In genomic region chr10:77687621-77688020, GRCh38 we compare ENCODE assay signal across 24 cellular contexts. TPM values are rescaled to one million over a fixed set of nuclear protein-coding genes. Genes with fewer than 3 reads are reported as not detected.
"Had no signal": no experiment of that assay in that cellular context is flagged by ENCODE, and none has a peak within 500 bp of the region (broad histone marks: within the 10 kb centered on the region; RNA-seq: fewer than 3 reads in every experiment).

No MANE protein-coding gene starts in this region.

- DNase-seq: activated CD4-positive, alpha-beta T cell treated with anti-CD3 and anti-CD28 coated beads, Interleukin-2, amount 10 ng/mL, durations not matched to agents 24 days and 14 days; activated CD8-positive, alpha-beta T cell treated with anti-CD3 and anti-CD28 coated beads, Interleukin-2, amount 10 ng/mL, durations not matched to agents 7 days and 5 days; activated effector memory CD4-positive, alpha-beta T cell treated with Interleukin-2 at 50 U/mL for 16 hours; activated naive CD4-positive, alpha-beta T cell treated with anti-CD3 and anti-CD28 coated beads, Interleukin-2, amount 10 ng/mL, durations not matched to agents 7 days and 5 days; activated naive CD8-positive, alpha-beta T cell treated with anti-CD3 and anti-CD28 coated beads, Interleukin-2, amount 50 U/mL, for 24 hours; activated T-cell treated with anti-CD3 and anti-CD28 coated beads, Interleukin-2, amount 50 U/mL, for 48 hours; anterior cingulate cortex; central memory CD4-positive, alpha-beta T cell; erythroblast; left lung; psoas muscle; right lobe of liver; small intestine; stimulated activated CD4-positive, alpha-beta T cell treated with anti-CD3 and anti-CD28 coated beads, Interleukin-15, amount 100 ng/mL, for 24 hours; stimulated activated CD4-positive, alpha-beta T cell treated with anti-CD3 and anti-CD28 coated beads, Interleukin-4, amount 100 ng/mL, for 1 hour; stomach; T1000; trophoblast cell had no signal

- H3K4me3 ChIP-seq: coronary artery, left lung, psoas muscle, right lobe of liver, stomach had no signal

- H3K4me1 ChIP-seq: left lung, psoas muscle, right lobe of liver had no signal

- H3K36me3 Mint-ChIP-seq: activated naive CD4-positive, alpha-beta T cell treated with anti-CD3 and anti-CD28 coated beads, Interleukin-2, amount 10 ng/mL, durations not matched to agents 7 days and 5 days; brain; stimulated activated effector memory CD8-positive, alpha-beta T cell treated with anti-CD3 and anti-CD28 coated beads, Interleukin-12 subunit alpha, Interleukin-12 subunit beta, amount 100 ng/mL, for 72 hours had no signal

- H3K27ac Mint-ChIP-seq: activated CD4-positive, alpha-beta T cell treated with anti-CD3 and anti-CD28 coated beads, Interleukin-2, amount 10 ng/mL, durations not matched to agents 24 days and 14 days; activated CD8-positive, alpha-beta T cell treated with anti-CD3 and anti-CD28 coated beads, Interleukin-2, amount 10 ng/mL, durations not matched to agents 7 days and 5 days; activated naive CD4-positive, alpha-beta T cell treated with anti-CD3 and anti-CD28 coated beads, Interleukin-2, amount 10 ng/mL, durations not matched to agents 7 days and 5 days; activated naive CD8-positive, alpha-beta T cell treated with anti-CD3 and anti-CD28 coated beads, Interleukin-2, amount 50 U/mL, for 24 hours; brain; stimulated activated effector memory CD8-positive, alpha-beta T cell treated with anti-CD3 and anti-CD28 coated beads, Interleukin-12 subunit alpha, Interleukin-12 subunit beta, amount 100 ng/mL, for 72 hours had no signal

- H3K36me3 ChIP-seq: left lung, right lobe of liver, stomach had no signal

- H3K9me3 ChIP-seq: left lung, psoas muscle, right lobe of liver, stomach had no signal

- H3K27me3 Mint-ChIP-seq: activated CD4-positive, alpha-beta T cell treated with anti-CD3 and anti-CD28 coated beads, Interleukin-2, amount 10 ng/mL, durations not matched to agents 24 days and 14 days had no signal

- H3K4me1 Mint-ChIP-seq: activated CD4-positive, alpha-beta T cell treated with anti-CD3 and anti-CD28 coated beads, Interleukin-2, amount 10 ng/mL, durations not matched to agents 24 days and 14 days; activated naive CD4-positive, alpha-beta T cell treated with anti-CD3 and anti-CD28 coated beads, Interleukin-2, amount 10 ng/mL, durations not matched to agents 7 days and 5 days; activated naive CD8-positive, alpha-beta T cell treated with anti-CD3 and anti-CD28 coated beads, Interleukin-2, amount 50 U/mL, for 24 hours; stimulated activated effector memory CD8-positive, alpha-beta T cell treated with anti-CD3 and anti-CD28 coated beads, Interleukin-12 subunit alpha, Interleukin-12 subunit beta, amount 100 ng/mL, for 72 hours had no signal

- H3K9me3 Mint-ChIP-seq: activated CD4-positive, alpha-beta T cell treated with anti-CD3 and anti-CD28 coated beads, Interleukin-2, amount 10 ng/mL, durations not matched to agents 24 days and 14 days; activated naive CD4-positive, alpha-beta T cell treated with anti-CD3 and anti-CD28 coated beads, Interleukin-2, amount 10 ng/mL, durations not matched to agents 7 days and 5 days; activated naive CD8-positive, alpha-beta T cell treated with anti-CD3 and anti-CD28 coated beads, Interleukin-2, amount 50 U/mL, for 24 hours had no signal

- H3K27ac ChIP-seq: coronary artery, left lung, psoas muscle, right lobe of liver, stomach had no signal

- FAIRE-seq: endometrium, frontal cortex, small intestine had no signal

- H3K4me3 Mint-ChIP-seq: activated CD4-positive, alpha-beta T cell treated with anti-CD3 and anti-CD28 coated beads, Interleukin-2, amount 10 ng/mL, durations not matched to agents 24 days and 14 days; activated CD8-positive, alpha-beta T cell treated with anti-CD3 and anti-CD28 coated beads, Interleukin-2, amount 10 ng/mL, durations not matched to agents 7 days and 5 days; activated naive CD4-positive, alpha-beta T cell treated with anti-CD3 and anti-CD28 coated beads, Interleukin-2, amount 10 ng/mL, durations not matched to agents 7 days and 5 days; activated naive CD8-positive, alpha-beta T cell treated with anti-CD3 and anti-CD28 coated beads, Interleukin-2, amount 50 U/mL, for 24 hours; brain; stimulated activated effector memory CD8-positive, alpha-beta T cell treated with anti-CD3 and anti-CD28 coated beads, Interleukin-12 subunit alpha, Interleukin-12 subunit beta, amount 100 ng/mL, for 72 hours had no signal

- ATAC-seq: activated CD8-positive, alpha-beta T cell treated with anti-CD3 and anti-CD28 coated beads, Interleukin-2, amount 10 ng/mL, durations not matched to agents 7 days and 5 days; activated naive CD8-positive, alpha-beta T cell treated with anti-CD3 and anti-CD28 coated beads, Interleukin-2, amount 50 U/mL, for 24 hours; left lung; psoas muscle; right lobe of liver; stimulated activated effector memory CD8-positive, alpha-beta T cell treated with anti-CD3 and anti-CD28 coated beads, Interleukin-12 subunit alpha, Interleukin-12 subunit beta, amount 100 ng/mL, for 72 hours had no signal

- H3K27me3 ChIP-seq: right lobe of liver, stomach had no signal

RNA-seq across cellular contexts. Expression of gene KCNMA1, which starts 50.0 kb away (rescaled TPM):
- total RNA-seq: activated CD4-positive, alpha-beta T cell treated with anti-CD3 and anti-CD28 coated beads, Interleukin-2, amount 10 ng/mL, durations not matched to agents 24 days and 14 days; lung microvascular endothelial cell had no signal
